13 cellular contexts compared by ENCODE assay signal in genomic region chr7:77866791-77867190, GRCh38.
DNase-seq lines count a peak whose midpoint lies in the region; ATAC-seq and TF ChIP-seq lines count a peak whose summit lies in the region.
"Had no signal": no experiment of that assay in that cellular context is flagged by ENCODE, and none has a peak within 500 bp of the region (broad histone marks: within the 10 kb centered on the region; RNA-seq: fewer than 3 reads in every experiment).

No MANE protein-coding gene starts in this region.

- H3K9me2 ChIP-seq in hepatocyte (replicated peaks; ENCODE audit: insufficient read depth) = no peaks in the 10 kb centered on the region

- H2AFZ ChIP-seq in hepatocyte = no peak overlapping the region

- intact Hi-C loops in left cardiac atrium (cut with DNase I) = no loop called here

- H4K20me1 ChIP-seq in hepatocyte (ENCODE audit: insufficient read depth, poor library complexity, severe bottlenecking) = no peaks in the 10 kb centered on the region

- DNase-seq in AG10803 (ENCODE audit: low read depth) (peak; percentile 85), HT1080 (ENCODE audit: low read depth) (peak; percentile 10), amniotic stem cell (lab: John Stamatoyannopoulos, UW) (peak; percentile 29), hepatocyte (ENCODE audit: low spot score) (peak; percentile 25), GDM1 (lab: John Stamatoyannopoulos, UW) (no peak), caudate nucleus (lab: John Stamatoyannopoulos, UW) (no peak), left cardiac atrium (no peak)
- DNase-seq in stimulated activated CD4-positive, alpha-beta T cell treated with anti-CD3 and anti-CD28 coated beads, Interleukin-2, amount 100 ng/mL, for 48 hours = no peak
- DNase-seq: activated CD4-positive, alpha-beta T cell treated with anti-CD3 and anti-CD28 coated beads, Interleukin-2, amount 50 U/mL, for 48 hours; activated naive CD8-positive, alpha-beta T cell treated with anti-CD3 and anti-CD28 coated beads, Interleukin-2, amount 50 U/mL, for 24 hours; COR-L47; mesendoderm; NCI-H1092 treated with DMSO at 0.1 percent for 48 hours had no signal

- no peak for TF ChIP-seq CTCF in AG10803 (conservative IDR thresholded peaks at IDR 0.05; ENCODE audit: low read length)
- TF ChIP-seq CTCF in hepatocyte (IDR thresholded peaks at IDR 0.05; ENCODE audit: poor library complexity) = no peak

- H3K27me3 ChIP-seq in hepatocyte = no peaks in the 10 kb centered on the region

- H3K27ac ChIP-seq in hepatocyte (peak overlapping the region; percentile 76), caudate nucleus (ENCODE audit: low read depth, low read length) (no peak overlapping the region)

- H3K36me3 ChIP-seq in hepatocyte (replicated peaks; ENCODE audit: insufficient read depth, low read depth) = no peaks in the 10 kb centered on the region

- H3K4me3 ChIP-seq in AG10803 (ENCODE audit: low read length) (no peak overlapping the region), hepatocyte (no peak overlapping the region)

- peaks cover 11% of the 10 kb centered on the region for H3K4me1 ChIP-seq in hepatocyte (ENCODE audit: insufficient read depth)

- no peak for ATAC-seq in left cardiac atrium
- ATAC-seq: activated naive CD8-positive, alpha-beta T cell treated with anti-CD3 and anti-CD28 coated beads, Interleukin-2, amount 50 U/mL, for 24 hours had no signal

- peaks cover 10% of the 10 kb centered on the region for H3K79me2 ChIP-seq in hepatocyte

- H3K9me3 ChIP-seq in hepatocyte (ENCODE audit: low read depth) = no peaks in the 10 kb centered on the region

- peak overlapping the region; percentile 25 for H3K4me2 ChIP-seq in hepatocyte

Comparison
In these comparisons a context has a peak if more than half of its experiments do, and no peak if none do; other contexts are left out.
1. DNase-seq: peak in AG10803 (single experiment), HT1080 (single experiment), amniotic stem cell (single experiment) and hepatocyte (single experiment); none in stimulated activated CD4-positive, alpha-beta T cell treated with anti-CD3 and anti-CD28 coated beads, Interleukin-2, amount 100 ng/mL, for 48 hours (0 of 2), GDM1 (single experiment), caudate nucleus (0 of 61) and left cardiac atrium (single experiment).